Comparison of ENCODE assay signal across 1 cellular context in genomic region chr9:127794001-127794791, GRCh38.
A peak's percentile ranks its signal among the peaks of the same experiment; 100 is the strongest.
TF ChIP-seq lines count a peak whose summit lies in the region.

No MANE protein-coding gene starts in this region.

TF ChIP-seq in liver, 16 proteins besides CTCF, POLR2A, EP300 and RAD21 (continued from another document):
- TF ChIP-seq ATF3 (IDR thresholded peaks at IDR 0.05) = no peak
- no peak for TF ChIP-seq HNF4G (IDR thresholded peaks at IDR 0.05)
- TF ChIP-seq GABPA (IDR thresholded peaks at IDR 0.05 in 1 of 2, conservative IDR thresholded peaks at IDR 0.05 in 1 of 2) = peak in 1 of 2 donors; percentile 50
